10 cellular contexts compared by ENCODE assay signal in genomic region chr6:11410539-11411307, GRCh38.
A peak's percentile ranks its signal among the peaks of the same experiment; 100 is the strongest.
DNase-seq lines count a peak whose midpoint lies in the region; ATAC-seq, FAIRE-seq and TF ChIP-seq lines count a peak whose summit lies in the region.
"Had no signal": no experiment of that assay in that cellular context is flagged by ENCODE, and none has a peak within 500 bp of the region (broad histone marks: within the 10 kb centered on the region; RNA-seq: fewer than 3 reads in every experiment).

No MANE protein-coding gene starts in this region.

- TF ChIP-seq POLR2A in GM12892 (IDR thresholded peaks at IDR 0.05; ENCODE audit: low read depth, low read length) = no peak

- ATAC-seq in GM19468 (IDR thresholded peaks at IDR 0.05; ENCODE audit: extremely low read depth, unreplicated experiment) (peak; percentile 64), SK-N-SH treated with all-trans-retinoic acid at 6 μM for 48 hours (peak; percentile 90), omental fat pad (ENCODE audit: low FRiP score) (no peak)
- ATAC-seq: foreskin keratinocyte had no signal

- no peak for TF ChIP-seq CTCF in omental fat pad (IDR thresholded peaks at IDR 0.05)

- no peak for DNase-seq in GM12892 (ENCODE audit: insufficient read length)
- peak; percentile 58 for DNase-seq in middle frontal gyrus (ENCODE audit: extremely low spot score, low spot score)
- DNase-seq in NCI-H510A treated with DMSO at 0.1 percent for 48 hours (lab: John Stamatoyannopoulos, UW) = no peak
- DNase-seq in omental fat pad (ENCODE audit: low spot score) = no peak
- no peak for DNase-seq in cerebellum (ENCODE audit: low spot score)
- DNase-seq in AML-193 (lab: John Stamatoyannopoulos, UW) = no peak
- DNase-seq: foreskin keratinocyte, NCI-H82 had no signal

- FAIRE-seq in GM12892 (lab: Jason Lieb, UNC) = peak; percentile 5

TF ChIP-seq in SK-N-SH treated with all-trans-retinoic acid at 6 μM for 48 hours, 23 proteins besides CTCF, POLR2A, EP300 and RAD21:
- TF ChIP-seq PATZ1 (CRISPR knock-in tag; IDR thresholded peaks at IDR 0.05; ENCODE audit: borderline replicate concordance) = no peak
- TF ChIP-seq TCF4 (CRISPR knock-in tag; IDR thresholded peaks at IDR 0.05; ENCODE audit: borderline replicate concordance) = peak; percentile 83
- TF ChIP-seq TSHZ2 (CRISPR knock-in tag; IDR thresholded peaks at IDR 0.05) = no peak
- TF ChIP-seq CSRNP3 (CRISPR knock-in tag; IDR thresholded peaks at IDR 0.05) = no peak
- peak; percentile 66 for TF ChIP-seq ISL1 (CRISPR knock-in tag; IDR thresholded peaks at IDR 0.05)
- TF ChIP-seq CREB5 (CRISPR knock-in tag; IDR thresholded peaks at IDR 0.05; ENCODE audit: low read depth) = no peak
- TF ChIP-seq BACH2 (CRISPR knock-in tag; IDR thresholded peaks at IDR 0.05; ENCODE audit: borderline replicate concordance) = no peak
- TF ChIP-seq ARNTL (CRISPR knock-in tag; IDR thresholded peaks at IDR 0.05; ENCODE audit: borderline replicate concordance, low read depth) = no peak
